In genomic region chr5:7518947-7519560, GRCh38 we compare ENCODE assay signal across 11 cellular contexts.
A peak's percentile ranks its signal among the peaks of the same experiment; 100 is the strongest.
DNase-seq lines count a peak whose midpoint lies in the region; ATAC-seq and TF ChIP-seq lines count a peak whose summit lies in the region.
"Had no signal": no experiment of that assay in that cellular context is flagged by ENCODE, and none has a peak within 500 bp of the region (broad histone marks: within the 10 kb centered on the region; RNA-seq: fewer than 3 reads in every experiment).

No MANE protein-coding gene starts in this region.

- DNase-seq in NCI-H2029 treated with DMSO at 0.1 percent for 48 hours (lab: John Stamatoyannopoulos, UW): peak; percentile 37
- peak; percentile 9 for DNase-seq in SW480 (ENCODE audit: low spot score)
- peak; percentile 55 to 81 for DNase-seq in psoas muscle
- DNase-seq in NCI-H1048 (lab: John Stamatoyannopoulos, UW): no peak
- DNase-seq: activated CD4-positive, CD25-positive, alpha-beta regulatory T cell; CD4-positive, CD25-positive, alpha-beta regulatory T cell; NCI-H526 treated with DMSO at 0.1 percent for 48 hours; stomach had no signal

- ATAC-seq in psoas muscle: peak; percentile 86 to 96 (median 94)
- ATAC-seq in gastroesophageal sphincter: no peak
- ATAC-seq in GM18867 (IDR thresholded peaks at IDR 0.05; ENCODE audit: unreplicated experiment): no peak

- H3K4me3 ChIP-seq in GM12875 (ENCODE audit: low read depth, low read length) (no peak overlapping the region), psoas muscle (no peak overlapping the region), gastroesophageal sphincter (no peak overlapping the region)
- H3K4me3 ChIP-seq: stomach had no signal

- 0 out of 2 replicates have a peak, but pooled peaks have one; percentile 20 for TF ChIP-seq CTCF in GM12875 (IDR thresholded peaks at IDR 0.05; ENCODE audit: borderline replicate concordance, insufficient read depth, low read depth, low read length)
- TF ChIP-seq CTCF in psoas muscle (IDR thresholded peaks at IDR 0.05): peak; percentile 69
- TF ChIP-seq CTCF in gastroesophageal sphincter (IDR thresholded peaks at IDR 0.05): peak in 2 of 4 experiments; percentile 21 to 61

- peaks cover 0 to 27% of the 10 kb centered on the region in 2 donors for H3K36me3 ChIP-seq in psoas muscle (ENCODE audit: insufficient read depth in 1 of 2, low read depth in 1 of 2)
- peaks cover 0 to 15% of the 10 kb centered on the region in 2 donors for H3K36me3 ChIP-seq in gastroesophageal sphincter

- H3K27me3 ChIP-seq in psoas muscle (ENCODE audit: insufficient read depth in 3 of 3, low read length in 2 of 3) (no peaks in the 10 kb centered on the region), gastroesophageal sphincter (no peaks in the 10 kb centered on the region)
- H3K27me3 ChIP-seq: stomach had no signal

- no peak for TF ChIP-seq POLR2A in gastroesophageal sphincter (IDR thresholded peaks at IDR 0.05)

- H3K4me1 ChIP-seq in psoas muscle (peaks cover 12% of the 10 kb centered on the region), gastroesophageal sphincter (peaks cover 0 to 10% (median 0%) of the 10 kb centered on the region in 3 donors)
- H3K4me1 ChIP-seq: stomach had no signal

- 24 to 31% (median 25%) methylated on average over 11 of the region's 11 CpGs for WGBS in psoas muscle, 3 donors
- 36 to 40% methylated on average over 8 to 9 of the region's 11 CpGs for WGBS in gastroesophageal sphincter (ENCODE audit: low coverage in 1 of 2), 2 donors

- H3K9me3 ChIP-seq in psoas muscle (no peaks in the 10 kb centered on the region), gastroesophageal sphincter (no peaks in the 10 kb centered on the region)
- H3K9me3 ChIP-seq: stomach had no signal

- H3K27ac ChIP-seq in psoas muscle: peak overlapping the region; percentile 51
- no peak overlapping the region for H3K27ac ChIP-seq in gastroesophageal sphincter
- H3K27ac ChIP-seq: stomach had no signal

- no peak for TF ChIP-seq EP300 in gastroesophageal sphincter (IDR thresholded peaks at IDR 0.05)

- intact Hi-C loops in psoas muscle (cut with DNase I): loop anchor here (2.0 to 10.0 kb wide), 3 partner anchors 122 to 226 kb away; partner anchors contain the start of gene ADCY2 (in 2 of the 2)

Comparison
In these comparisons a context has a peak if more than half of its experiments do, and no peak if none do; other contexts are left out.
1. ATAC-seq: peak in psoas muscle (4 of 4); none in gastroesophageal sphincter (single experiment) and GM18867 (single experiment).